In the genomic region with DNA sequence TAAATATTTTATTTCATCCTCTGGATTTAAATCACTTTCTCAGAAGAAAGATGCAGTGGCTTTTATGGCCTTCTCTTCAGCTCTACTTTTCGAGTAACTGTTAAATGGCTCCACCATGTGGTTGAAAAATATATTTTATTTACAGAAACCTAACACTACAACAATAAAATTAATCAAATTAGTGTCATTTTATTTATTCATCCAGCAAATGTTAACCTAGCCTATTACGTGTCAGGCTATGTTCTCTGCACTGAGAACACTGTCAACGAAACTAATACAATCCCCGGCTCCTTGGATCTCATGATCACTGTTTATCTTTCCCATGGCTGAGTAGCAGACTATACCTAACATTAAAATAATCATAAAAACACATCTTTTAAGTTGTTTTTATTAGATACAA, we compare ENCODE assay signal across 8 cellular contexts.
DNase-seq lines count a peak whose midpoint lies in the region; ATAC-seq, FAIRE-seq and TF ChIP-seq lines count a peak whose summit lies in the region.

No MANE protein-coding gene starts in this region.

- H3K9me3 ChIP-seq in colonic mucosa = no peaks in the 10 kb centered on the region
- no peaks in the 10 kb centered on the region for H3K9me3 ChIP-seq in osteoblast (ENCODE audit: low read depth, low read length)

- H3K4me3 ChIP-seq in colonic mucosa = no peak overlapping the region
- H3K4me3 ChIP-seq in osteoblast (ENCODE audit: insufficient read depth, low read length) = no peak overlapping the region

- peak; percentile 67 for FAIRE-seq in H54 (lab: Jason Lieb, UNC)

- H3K36me3 ChIP-seq in colonic mucosa = no peaks in the 10 kb centered on the region
- no peaks in the 10 kb centered on the region for H3K36me3 ChIP-seq in osteoblast (ENCODE audit: insufficient read depth, low read length)

- H2AFZ ChIP-seq in osteoblast (ENCODE audit: low read length) = no peak overlapping the region

- DNase-seq in Daoy (ENCODE audit: low read depth) = peak; percentile 9
- no peak for DNase-seq in H54 (ENCODE audit: insufficient read length, low spot score)
- DNase-seq in NCI-H345 (lab: John Stamatoyannopoulos, UW) = peak; percentile 54
- no peak for DNase-seq in colonic mucosa
- no peak for DNase-seq in osteoblast (ENCODE audit: insufficient read length, low spot score, missing footprints)
- no peak for DNase-seq in NK-92 treated with Interleukin-12 subunit alpha and Interleukin-12 subunit beta, amount 100 ng/mL, for 24 hours (lab: John Stamatoyannopoulos, UW)
- DNase-seq in activated naive CD4-positive, alpha-beta T cell (lab: John Stamatoyannopoulos, UW) = no peak

- no peaks in the 10 kb centered on the region for H3K27me3 ChIP-seq in colonic mucosa
- no peaks in the 10 kb centered on the region for H3K27me3 ChIP-seq in osteoblast (ENCODE audit: insufficient read depth, low read length)

- peak; percentile 20 for TF ChIP-seq CTCF in colonic mucosa (IDR thresholded peaks at IDR 0.05)
- TF ChIP-seq CTCF in osteoblast (IDR thresholded peaks at IDR 0.05; ENCODE audit: extremely low read depth, low read depth, low read length) = peak; percentile 50

- no peak overlapping the region for H3K27ac ChIP-seq in colonic mucosa
- H3K27ac ChIP-seq in osteoblast (ENCODE audit: low read depth, low read length) = no peak overlapping the region

- ATAC-seq in HG03565 (IDR thresholded peaks at IDR 0.05; ENCODE audit: unreplicated experiment) = no peak

- intact Hi-C loops in colonic mucosa (cut with DNase I) = loop anchor here (5.0 kb wide), 2 partner anchors 169 to 349 kb away; no protein-coding TSS in a partner anchor

- TF ChIP-seq POLR2A in H54 (IDR thresholded peaks at IDR 0.05; ENCODE audit: low read depth, low read length) = no peak

- H3K4me1 ChIP-seq in colonic mucosa (no peaks in the 10 kb centered on the region), osteoblast (ENCODE audit: insufficient read depth, low read length) (no peaks in the 10 kb centered on the region)

- H3K9ac ChIP-seq in colonic mucosa (ENCODE audit: low read depth in 2 of 2, low read length in 2 of 2) = no peak overlapping the region

- no peaks in the 10 kb centered on the region for H3K79me2 ChIP-seq in osteoblast (ENCODE audit: insufficient read depth, low read length)

- no peaks in the 10 kb centered on the region for H4K20me1 ChIP-seq in osteoblast (ENCODE audit: insufficient read depth, low read length)

- H3K4me2 ChIP-seq in osteoblast (ENCODE audit: insufficient read depth, low read length) = no peak overlapping the region

Comparison
In these comparisons a context has a peak if more than half of its experiments do, and no peak if none do; other contexts are left out.
1. DNase-seq: peak in Daoy (single experiment) and NCI-H345 (single experiment); none in H54 (single experiment), colonic mucosa (single experiment), osteoblast (single experiment), NK-92 treated with Interleukin-12 subunit alpha and Interleukin-12 subunit beta, amount 100 ng/mL, for 24 hours (single experiment) and activated naive CD4-positive, alpha-beta T cell (0 of 4).